Comparison of ENCODE assay signal across 19 cellular contexts in genomic region chr7:21071570-21071969, GRCh38.
DNase-seq lines count a peak whose midpoint lies in the region; ATAC-seq lines count a peak whose summit lies in the region.
"Had no signal": no experiment of that assay in that cellular context is flagged by ENCODE, and none has a peak within 500 bp of the region (broad histone marks: within the 10 kb centered on the region; RNA-seq: fewer than 3 reads in every experiment).

No MANE protein-coding gene starts in this region.

- ATAC-seq in GM18867 (IDR thresholded peaks at IDR 0.05; ENCODE audit: unreplicated experiment) (peak; percentile 79), GM19463 (IDR thresholded peaks at IDR 0.05; ENCODE audit: unreplicated experiment) (peak; percentile 94), HG03135 (IDR thresholded peaks at IDR 0.05; ENCODE audit: unreplicated experiment) (peak; percentile 71)
- ATAC-seq: natural killer cell had no signal

- peak; percentile 1 for DNase-seq in RKO (ENCODE audit: low spot score)
- DNase-seq in stimulated activated CD4-positive, alpha-beta T cell treated with anti-CD3 and anti-CD28 coated beads, Interleukin-2, amount 100 ng/mL, for 48 hours, result no peak
- DNase-seq in iPS-NIHi11 (ENCODE audit: low spot score), result no peak
- DNase-seq in effector CD8-positive, alpha-beta T cell (lab: John Stamatoyannopoulos, UW), result no peak
- DNase-seq in cortex of kidney (lab: John Stamatoyannopoulos, UW), result no peak
- DNase-seq: activated CD4-positive, alpha-beta T cell treated with anti-CD3 and anti-CD28 coated beads, Interleukin-2, amount 50 U/mL, for 48 hours; caudate nucleus; CD4-positive, alpha-beta memory T cell; effector memory CD4-positive, alpha-beta T cell; natural killer cell; NCI-H1048; NCI-H2107; NCI-H82; Peyer's patch; stomach; trophoblast cell had no signal
